22 cellular contexts compared by ENCODE assay signal in the genomic region with DNA sequence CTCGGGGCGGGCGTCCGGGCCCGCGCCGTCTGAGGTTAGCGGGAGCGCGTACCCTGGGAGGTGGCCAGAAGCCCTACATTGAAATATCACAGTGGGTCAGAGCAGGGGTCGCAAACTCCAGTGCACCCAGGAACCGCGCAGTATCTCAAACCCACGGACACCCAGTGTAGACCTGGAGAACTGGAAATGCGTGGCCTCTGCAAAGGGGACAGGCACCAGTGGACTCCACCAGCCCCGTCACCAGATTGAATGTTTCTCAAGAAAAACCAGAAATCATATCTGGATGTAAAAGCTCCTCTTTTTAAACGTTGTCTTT.
DNase-seq lines count a peak whose midpoint lies in the region; ATAC-seq, FAIRE-seq and TF ChIP-seq lines count a peak whose summit lies in the region.
"Had no signal": no experiment of that assay in that cellular context is flagged by ENCODE, and none has a peak within 500 bp of the region (broad histone marks: within the 10 kb centered on the region; RNA-seq: fewer than 3 reads in every experiment).

No MANE protein-coding gene starts in this region.

- ATAC-seq in heart right ventricle (no peak), left ventricle myocardium superior (no peak)
- no peak for ATAC-seq in naive thymus-derived CD8-positive, alpha-beta T cell
- ATAC-seq: A549 had no signal

- TF ChIP-seq POLR2A in endothelial cell of umbilical vein (IDR thresholded peaks at IDR 0.05; ENCODE audit: low read depth, low read length) = no peak

- peak overlapping the region in 4 of 10 donors; percentile 6 to 21 (median 12) for H3K4me3 ChIP-seq in heart right ventricle
- H3K4me3 ChIP-seq in endothelial cell of umbilical vein (replicated peaks in 1 of 3; ENCODE audit: insufficient read depth in 1 of 3, low read depth in 1 of 3, low read length in 3 of 3) = no peak overlapping the region
- H3K4me3 ChIP-seq: A549, ovary, skin epidermis had no signal

- H3K9me3 Mint-ChIP-seq in osteocyte (ENCODE audit: unreplicated experiment) = no peaks in the 10 kb centered on the region
- peaks cover 0 to 4% (median 0%) of the 10 kb centered on the region in 9 donors for H3K9me3 Mint-ChIP-seq in naive thymus-derived CD8-positive, alpha-beta T cell
- H3K9me3 Mint-ChIP-seq: activated CD4-positive, alpha-beta T cell treated with anti-CD3 and anti-CD28 coated beads, Interleukin-2, amount 10 ng/mL, durations not matched to agents 7 days and 5 days; activated naive CD4-positive, alpha-beta T cell treated with anti-CD3 and anti-CD28 coated beads, Interleukin-2, amount 10 ng/mL, durations not matched to agents 7 days and 5 days; CD4-positive, CD25-positive, alpha-beta regulatory T cell; HFFc6 had no signal

- peaks cover 15% of the 10 kb centered on the region for H3K4me1 Mint-ChIP-seq in osteocyte (ENCODE audit: unreplicated experiment)
- no peaks in the 10 kb centered on the region for H3K4me1 Mint-ChIP-seq in naive thymus-derived CD8-positive, alpha-beta T cell
- H3K4me1 Mint-ChIP-seq: activated CD4-positive, alpha-beta T cell treated with anti-CD3 and anti-CD28 coated beads, Interleukin-2, amount 10 ng/mL, durations not matched to agents 7 days and 5 days; activated naive CD4-positive, alpha-beta T cell treated with anti-CD3 and anti-CD28 coated beads, Interleukin-2, amount 10 ng/mL, durations not matched to agents 7 days and 5 days; CD4-positive, CD25-positive, alpha-beta regulatory T cell had no signal

- 37 to 39% methylated on average over 17 of the region's 17 CpGs for WGBS in heart right ventricle, 2 donors

- no peak for FAIRE-seq in endothelial cell of umbilical vein (lab: Jason Lieb, UNC)
- FAIRE-seq: A549, bronchial epithelial cell had no signal

- no peaks in the 10 kb centered on the region for H3K36me3 Mint-ChIP-seq in osteocyte (ENCODE audit: unreplicated experiment)
- no peaks in the 10 kb centered on the region for H3K36me3 Mint-ChIP-seq in naive thymus-derived CD8-positive, alpha-beta T cell
- H3K36me3 Mint-ChIP-seq: activated naive CD4-positive, alpha-beta T cell treated with anti-CD3 and anti-CD28 coated beads, Interleukin-2, amount 10 ng/mL, durations not matched to agents 7 days and 5 days; CD4-positive, CD25-positive, alpha-beta regulatory T cell had no signal

- CTCF ChIA-PET in endothelial cell of umbilical vein (lab: Charles Lee) = interaction anchor here (0.7 to 3.4 kb wide), 17 partner anchors 8 to 240 kb away, joined by 3 to 24 read pairs (median 4); no protein-coding TSS in a partner anchor

- DNase-seq in heart right ventricle (no peak), left ventricle myocardium superior (no peak), endothelial cell of umbilical vein (ENCODE audit: low read depth, low spot score) (no peak), osteocyte (ENCODE audit: extremely low spot score, unreplicated experiment) (no peak), MV-4-11 (lab: John Stamatoyannopoulos, UW) (no peak), activated T-cell treated with anti-CD3 and anti-CD28 coated beads for 4 hours (no peak), ACHN (no peak)
- no peak for DNase-seq in naive thymus-derived CD8-positive, alpha-beta T cell
- DNase-seq: activated CD4-positive, alpha-beta T cell treated with anti-CD3 and anti-CD28 coated beads, Interleukin-2, amount 10 ng/mL, durations not matched to agents 7 days and 5 days; activated naive CD4-positive, alpha-beta T cell treated with anti-CD3 and anti-CD28 coated beads, Interleukin-2, amount 10 ng/mL, durations not matched to agents 7 days and 5 days; CD4-positive, CD25-positive, alpha-beta regulatory T cell; DMS53; effector CD8-positive, alpha-beta T cell; HFFc6; hippocampal formation; NCI-H1694; NCI-H345; NK-92 treated with Interleukin-12 subunit alpha and Interleukin-12 subunit beta, amount 100 ng/mL, for 24 hours had no signal

- TF ChIP-seq CTCF in heart right ventricle (IDR thresholded peaks at IDR 0.05) (no peak), endothelial cell of umbilical vein (IDR thresholded peaks at IDR 0.05; ENCODE audit: extremely low read depth in 1 of 2, insufficient read depth in 1 of 2, low read depth in 1 of 2, low read length in 2 of 2) (no peak), osteocyte (IDR thresholded peaks at IDR 0.05) (no peak)

- peak overlapping the region; percentile 30 for H3K4me2 ChIP-seq in endothelial cell of umbilical vein (ENCODE audit: insufficient read depth, low read length)
- H3K4me2 ChIP-seq: A549 had no signal

- H2AFZ ChIP-seq in endothelial cell of umbilical vein (ENCODE audit: low read depth, low read length) = peak overlapping the region; percentile 83

- H3K9ac ChIP-seq in endothelial cell of umbilical vein (replicated peaks; ENCODE audit: extremely low read depth, insufficient read depth, low read length) = peak overlapping the region; percentile 70

- peak overlapping the region in 8 of 10 donors; percentile 5 to 85 (median 66) for H3K27ac ChIP-seq in heart right ventricle
- H3K27ac ChIP-seq in endothelial cell of umbilical vein (ENCODE audit: insufficient read depth, low read depth, low read length) = peak overlapping the region; percentile 78
- H3K27ac ChIP-seq: A549, ovary had no signal

- no peaks in the 10 kb centered on the region for H4K20me1 ChIP-seq in endothelial cell of umbilical vein (replicated peaks; ENCODE audit: control insufficient read depth, extremely low read depth, insufficient read depth, low read length)

- H3K4me3 Mint-ChIP-seq in osteocyte (ENCODE audit: unreplicated experiment) = no peak overlapping the region
- H3K4me3 Mint-ChIP-seq in naive thymus-derived CD8-positive, alpha-beta T cell = no peak overlapping the region
- H3K4me3 Mint-ChIP-seq: activated CD4-positive, alpha-beta T cell treated with anti-CD3 and anti-CD28 coated beads, Interleukin-2, amount 10 ng/mL, durations not matched to agents 7 days and 5 days; activated naive CD4-positive, alpha-beta T cell treated with anti-CD3 and anti-CD28 coated beads, Interleukin-2, amount 10 ng/mL, durations not matched to agents 7 days and 5 days; CD4-positive, CD25-positive, alpha-beta regulatory T cell; HFFc6 had no signal

- POLR2A ChIA-PET in endothelial cell of umbilical vein (lab: Charles Lee) = interaction anchor here (1.6 kb wide), 1 partner anchor 12 kb away, joined by 4 read pairs; no protein-coding TSS in a partner anchor
- POLR2A ChIA-PET in naive thymus-derived CD8-positive, alpha-beta T cell (lab: Charles Lee) = no interaction called here

- H3K9me3 ChIP-seq in heart right ventricle (no peaks in the 10 kb centered on the region), endothelial cell of umbilical vein (replicated peaks; ENCODE audit: control insufficient read depth, insufficient read depth, low read length) (no peaks in the 10 kb centered on the region)
- H3K9me3 ChIP-seq: ovary had no signal

- no peaks in the 10 kb centered on the region for H3K9me1 ChIP-seq in endothelial cell of umbilical vein (replicated peaks; ENCODE audit: control insufficient read depth, extremely low read depth, insufficient read depth, low read length)

- H3K4me1 ChIP-seq in heart right ventricle (peaks cover 0 to 14% (median 7%) of the 10 kb centered on the region in 9 donors), endothelial cell of umbilical vein (ENCODE audit: control insufficient read depth, extremely low read depth, insufficient read depth, low read length) (peaks cover 12% of the 10 kb centered on the region)
- H3K4me1 ChIP-seq: A549 had no signal

- in situ Hi-C loops in ACHN (cut with HindIII; ENCODE audit: low pct_ligation_motif_present, low pct_unique_long_range_greater_than_20kb, low sequenced_read_pairs) = no loop called here

- intact Hi-C loops in heart right ventricle (cut with DNase I) = no loop called here
- intact Hi-C loops in left ventricle myocardium superior (cut with micrococcal nuclease) = no loop called here
- intact Hi-C loops in endothelial cell of umbilical vein (cut with micrococcal nuclease) = loop anchor here (1.0 to 5.0 kb wide), 3 partner anchors 71 to 251 kb away; a partner anchor contains a TSS

- no peaks in the 10 kb centered on the region for H3K79me2 ChIP-seq in endothelial cell of umbilical vein (ENCODE audit: control insufficient read depth, insufficient read depth, low read length)

- BruUV-seq in endothelial cell of umbilical vein (replicated peaks; lab: Mats Ljungman, UMichigan) = TSS peak; percentile 81

- H3K27me3 ChIP-seq in heart right ventricle (no peaks in the 10 kb centered on the region), endothelial cell of umbilical vein (ENCODE audit: control insufficient read depth in 2 of 2, insufficient read depth in 2 of 2, low read length in 2 of 2) (no peaks in the 10 kb centered on the region)
- H3K27me3 ChIP-seq: ovary had no signal

- H3K27ac Mint-ChIP-seq in osteocyte (ENCODE audit: unreplicated experiment) = peak overlapping the region; percentile 46
- H3K27ac Mint-ChIP-seq in naive thymus-derived CD8-positive, alpha-beta T cell = no peak overlapping the region
- H3K27ac Mint-ChIP-seq: activated CD4-positive, alpha-beta T cell treated with anti-CD3 and anti-CD28 coated beads, Interleukin-2, amount 10 ng/mL, durations not matched to agents 7 days and 5 days; activated naive CD4-positive, alpha-beta T cell treated with anti-CD3 and anti-CD28 coated beads, Interleukin-2, amount 10 ng/mL, durations not matched to agents 7 days and 5 days; CD4-positive, CD25-positive, alpha-beta regulatory T cell; HFFc6 had no signal

- no peaks in the 10 kb centered on the region for H3K36me3 ChIP-seq in heart right ventricle
- no peaks in the 10 kb centered on the region for H3K36me3 ChIP-seq in endothelial cell of umbilical vein (ENCODE audit: control insufficient read depth in 2 of 2, extremely low read depth in 1 of 2, insufficient read depth in 2 of 2, low read length in 2 of 2)
- H3K36me3 ChIP-seq: ovary had no signal

- H3K27me3 Mint-ChIP-seq in osteocyte (ENCODE audit: unreplicated experiment) = peaks cover 14% of the 10 kb centered on the region
- peaks cover 0 to 8% (median 5%) of the 10 kb centered on the region in 5 donors for H3K27me3 Mint-ChIP-seq in naive thymus-derived CD8-positive, alpha-beta T cell
- H3K27me3 Mint-ChIP-seq: activated CD4-positive, alpha-beta T cell treated with anti-CD3 and anti-CD28 coated beads, Interleukin-2, amount 10 ng/mL, durations not matched to agents 7 days and 5 days had no signal

- dilution Hi-C loops in endothelial cell of umbilical vein (cut with MboI; ENCODE audit: extremely low pct_ligation_motif_present, low sequenced_read_pairs) = no loop called here

TF ChIP-seq in endothelial cell of umbilical vein, 7 proteins besides CTCF, POLR2A, EP300 and RAD21 (continues in another document):
- TF ChIP-seq MYC (IDR thresholded peaks at IDR 0.05; ENCODE audit: low read depth, low read length) (no peak), GATA2 (IDR thresholded peaks at IDR 0.05; ENCODE audit: insufficient read depth, insufficient read length, low read depth, low read length) (no peak), JUN (IDR thresholded peaks at IDR 0.05; ENCODE audit: borderline replicate concordance, insufficient read depth, insufficient read length, low read depth) (no peak), POLR2AphosphoS5 (IDR thresholded peaks at IDR 0.05; ENCODE audit: insufficient read depth, low read depth, low read length) (no peak), EZH2 (IDR thresholded peaks at IDR 0.05; ENCODE audit: borderline replicate concordance, low read depth, low read length, severe bottlenecking) (no peak)
